8 cellular contexts compared by ENCODE assay signal in genomic region chr1:85259866-85260345, GRCh38. TPM values are rescaled to one million over a fixed set of nuclear protein-coding genes. Genes with fewer than 3 reads are reported as not detected.
DNase-seq lines count a peak whose midpoint lies in the region; ATAC-seq and TF ChIP-seq lines count a peak whose summit lies in the region.

No MANE protein-coding gene starts in this region.

- peak overlapping the region; percentile 88 for H3K27ac ChIP-seq in effector memory CD4-positive, alpha-beta T cell (ENCODE audit: insufficient read depth, low read length, poor library complexity, severe bottlenecking)

- intact Hi-C loops in Caco-2 (cut with micrococcal nuclease; ENCODE audit: unreplicated experiment) = loop anchor here (1.0 to 2.0 kb wide), 2 partner anchors 59 to 315 kb away; partner anchors contain the start of gene SYDE2

- DNase-seq in Caco-2 = no peak
- DNase-seq in NCI-H2029 treated with DMSO at 0.1 percent for 48 hours (lab: John Stamatoyannopoulos, UW) = peak; percentile 67
- DNase-seq in effector memory CD4-positive, alpha-beta T cell = no peak
- DNase-seq in naive thymus-derived CD8-positive, alpha-beta T cell = no peak
- no peak for DNase-seq in NCI-H146 treated with DMSO at 0.1 percent for 48 hours (lab: John Stamatoyannopoulos, UW; ENCODE audit: unreplicated experiment)
- DNase-seq in kidney tubule cell (ENCODE audit: low spot score) = no peak
- DNase-seq in germinal center (ENCODE audit: low spot score) = no peak
- no peak for DNase-seq in SHP77 (lab: John Stamatoyannopoulos, UW)

- H3K36me3 ChIP-seq in Caco-2 (ENCODE audit: control insufficient read depth, insufficient read depth, low read length) = no peaks in the 10 kb centered on the region
- peaks cover 19% of the 10 kb centered on the region for H3K36me3 ChIP-seq in effector memory CD4-positive, alpha-beta T cell (ENCODE audit: control insufficient read depth, insufficient read depth, low read length)

- no peaks in the 10 kb centered on the region for H3K9me3 ChIP-seq in Caco-2
- H3K9me3 ChIP-seq in effector memory CD4-positive, alpha-beta T cell (ENCODE audit: control insufficient read depth, low read length) = no peaks in the 10 kb centered on the region

- 0 out of 2 replicates have a peak overlapping the region, but pooled peaks have one; percentile 15 for H3K4me3 ChIP-seq in Caco-2 (ENCODE audit: low read depth, low read length)
- peak overlapping the region; percentile 97 for H3K4me3 ChIP-seq in effector memory CD4-positive, alpha-beta T cell (ENCODE audit: insufficient read depth, low read depth, low read length, poor library complexity, severe bottlenecking)

- H3K4me1 ChIP-seq in Caco-2 = no peaks in the 10 kb centered on the region
- H3K4me1 ChIP-seq in effector memory CD4-positive, alpha-beta T cell (ENCODE audit: control insufficient read depth, insufficient read depth, low read length, poor library complexity, severe bottlenecking) = peaks cover 15% of the 10 kb centered on the region

- POLR2A ChIA-PET in Caco-2 (lab: Charles Lee) = interaction anchor here (0.8 to 1.4 kb wide), 2 partner anchors 16 to 59 kb away, joined by 3 to 11 read pairs; partner anchors contain the start of genes BCL10 and SYDE2
- POLR2A ChIA-PET in naive thymus-derived CD8-positive, alpha-beta T cell (lab: Charles Lee) = interaction anchor here (1.0 to 4.2 kb wide), 9 partner anchors 12 to 1106 kb away, joined by 3 to 48 read pairs (median 6); partner anchors contain the start of genes BCL10 and SYDE2

- peaks cover 15% of the 10 kb centered on the region for H3K4me1 Mint-ChIP-seq in Caco-2 (ENCODE audit: low read depth, unreplicated experiment)
- H3K4me1 Mint-ChIP-seq in naive thymus-derived CD8-positive, alpha-beta T cell = peaks cover 24 to 37% (median 33%) of the 10 kb centered on the region in 4 donors

- CTCF ChIA-PET in Caco-2 (lab: Charles Lee) = interaction anchor here (0.6 to 2.5 kb wide), 11 partner anchors 11 to 315 kb away, joined by 3 to 19 read pairs (median 5); partner anchors contain the start of gene BCL10

- peak overlapping the region; percentile 95 for H3K4me3 Mint-ChIP-seq in Caco-2 (ENCODE audit: unreplicated experiment)
- peak overlapping the region; percentile 94 to 99 (median 97) for H3K4me3 Mint-ChIP-seq in naive thymus-derived CD8-positive, alpha-beta T cell

- H3K27me3 Mint-ChIP-seq in Caco-2 (ENCODE audit: insufficient read depth, unreplicated experiment) = no peaks in the 10 kb centered on the region
- no peaks in the 10 kb centered on the region for H3K27me3 Mint-ChIP-seq in naive thymus-derived CD8-positive, alpha-beta T cell

- no peak for TF ChIP-seq CTCF in Caco-2 (IDR thresholded peaks at IDR 0.05; ENCODE audit: insufficient read depth in 1 of 2, low read depth in 1 of 2, low read length in 1 of 2, severe bottlenecking in 1 of 2, unreplicated experiment in 1 of 2)

- H3K27me3 ChIP-seq in Caco-2 (replicated peaks; ENCODE audit: control insufficient read depth, insufficient read depth, low read length) = no peaks in the 10 kb centered on the region
- no peaks in the 10 kb centered on the region for H3K27me3 ChIP-seq in effector memory CD4-positive, alpha-beta T cell (replicated peaks; ENCODE audit: control insufficient read depth, insufficient read depth, low read length, poor library complexity, severe bottlenecking)

- ATAC-seq in naive thymus-derived CD8-positive, alpha-beta T cell = no peak

- H3K27ac Mint-ChIP-seq in Caco-2 (ENCODE audit: unreplicated experiment) = peak overlapping the region; percentile 87
- H3K27ac Mint-ChIP-seq in naive thymus-derived CD8-positive, alpha-beta T cell = peak overlapping the region in 8 of 10 donors; percentile 44 to 99 (median 92)

- no TSS peak for BruUV-seq in Caco-2 (replicated peaks; lab: Mats Ljungman, UMichigan)

- no peaks in the 10 kb centered on the region for H3K9me3 Mint-ChIP-seq in Caco-2 (ENCODE audit: unreplicated experiment)
- H3K9me3 Mint-ChIP-seq in naive thymus-derived CD8-positive, alpha-beta T cell = no peaks in the 10 kb centered on the region

- peaks cover 58% of the 10 kb centered on the region for H3K36me3 Mint-ChIP-seq in Caco-2 (ENCODE audit: insufficient read depth, unreplicated experiment)
- peaks cover 9 to 45% (median 12%) of the 10 kb centered on the region in 3 donors for H3K36me3 Mint-ChIP-seq in naive thymus-derived CD8-positive, alpha-beta T cell

RNA-seq across cellular contexts. Expression of gene C1orf52, which starts 0.4 kb away (rescaled TPM):
- total RNA-seq in Caco-2 (2022) = 30.4 and 30.7 TPM in 2 replicates
- total RNA-seq in naive thymus-derived CD8-positive, alpha-beta T cell = 10 to 100 TPM; 48.7 to 52.5 TPM
- polyA plus RNA-seq in naive thymus-derived CD8-positive, alpha-beta T cell = 10 to 100 TPM; 15.3 to 28.7 (median 22.4) TPM

RNA-seq across cellular contexts. Expression of gene BCL10, which starts 16.5 kb away (rescaled TPM):
- total RNA-seq in Caco-2 (2022) = 18.1 and 18.6 TPM in 2 replicates
- 10 to 100 TPM; 31.4 to 36.2 TPM for total RNA-seq in naive thymus-derived CD8-positive, alpha-beta T cell
- 10 to 100 TPM; 11.6 to 18.7 (median 15.5) TPM for polyA plus RNA-seq in naive thymus-derived CD8-positive, alpha-beta T cell

RNA-seq across cellular contexts. Expression of gene SYDE2, which starts 59.1 kb away (rescaled TPM):
- 19.1 and 19.9 TPM in 2 replicates for total RNA-seq in Caco-2 (2022)
- 10 to 100 TPM in 1 of 2 experiments, 1 to 10 TPM in 1; 8.5 to 10.0 TPM for total RNA-seq in naive thymus-derived CD8-positive, alpha-beta T cell
- 1 to 10 TPM; 2.7 to 5.8 (median 3.9) TPM for polyA plus RNA-seq in naive thymus-derived CD8-positive, alpha-beta T cell
